7 cellular contexts compared by ENCODE assay signal in the genomic region with DNA sequence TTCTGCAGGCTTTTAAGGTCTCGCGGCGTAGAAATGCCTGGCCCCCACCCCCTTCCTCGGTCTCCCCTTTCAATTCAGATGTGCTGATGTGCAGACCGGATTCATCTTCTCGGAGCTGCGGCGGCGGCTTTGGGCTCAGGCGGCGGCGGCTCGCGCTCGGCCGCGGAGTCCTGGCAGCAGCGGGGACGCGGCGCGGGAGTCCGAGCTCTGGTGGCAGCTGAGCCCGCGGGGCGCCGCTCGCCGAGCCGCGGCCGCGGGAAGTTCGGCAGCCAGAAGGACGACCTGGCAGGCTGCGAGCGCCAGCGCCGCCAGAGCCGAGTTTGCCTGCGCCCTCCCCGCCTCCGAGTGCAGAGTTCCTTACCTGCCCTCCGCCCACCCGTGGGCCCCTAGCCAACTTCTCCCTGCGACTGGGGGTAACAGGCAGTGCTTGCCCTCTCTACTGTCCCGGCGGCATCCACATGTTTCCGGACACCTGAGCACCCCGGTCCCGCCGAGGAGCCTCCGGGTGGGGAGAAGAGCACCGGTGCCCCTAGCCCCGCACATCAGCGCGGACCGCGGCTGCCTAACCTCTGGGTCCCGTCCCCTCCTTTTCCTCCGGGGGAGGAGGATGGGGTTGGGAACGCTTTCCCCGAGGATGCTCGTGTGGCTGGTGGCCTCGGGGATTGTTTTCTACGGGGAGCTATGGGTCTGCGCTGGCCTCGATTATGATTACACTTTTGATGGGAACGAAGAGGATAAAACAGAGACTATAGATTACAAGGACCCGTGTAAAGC. TPM values are rescaled to one million over a fixed set of nuclear protein-coding genes. Genes with fewer than 3 reads are reported as not detected.
DNase-seq lines count a peak whose midpoint lies in the region; ATAC-seq and TF ChIP-seq lines count a peak whose summit lies in the region.

No MANE protein-coding gene starts in this region.

- 0 to 2% methylated on average over 46 to 50 of the region's 70 CpGs for WGBS in upper lobe of left lung, 2 donors

- intact Hi-C loops in lower lobe of right lung (cut with DNase I) = no loop called here

- H3K4me1 ChIP-seq in lower lobe of right lung (peaks cover 25% of the 10 kb centered on the region), upper lobe of left lung (peaks cover 16 to 31% (median 24%) of the 10 kb centered on the region in 4 donors)

- H3K4me3 ChIP-seq in GM12865 (ENCODE audit: low read depth, low read length) (no peak overlapping the region), lower lobe of right lung (peak overlapping the region; percentile 57), upper lobe of left lung (peak overlapping the region; percentile 24 to 58 (median 44))

- peak; percentile 11 for DNase-seq in GM12865 (ENCODE audit: low read depth)
- DNase-seq in NCI-H1105 treated with DMSO at 0.1 percent for 48 hours (lab: John Stamatoyannopoulos, UW) = peak; percentile 52
- DNase-seq in dermis blood vessel endothelial cell = peak; percentile 68
- peak; percentile 46 for DNase-seq in lower lobe of right lung
- peak; percentile 28 to 88 for DNase-seq in upper lobe of left lung
- no peak for DNase-seq in SW 1271 (lab: John Stamatoyannopoulos, UW)
- DNase-seq in NAMALWA (ENCODE audit: low spot score) = no peak

- no peaks in the 10 kb centered on the region for H3K9me3 ChIP-seq in lower lobe of right lung
- H3K9me3 ChIP-seq in upper lobe of left lung = no peaks in the 10 kb centered on the region

- TF ChIP-seq CTCF in GM12865 (IDR thresholded peaks at IDR 0.05; ENCODE audit: insufficient read depth, low read depth, low read length, missing control alignments) = no peak
- no peak for TF ChIP-seq CTCF in lower lobe of right lung (IDR thresholded peaks at IDR 0.05)
- TF ChIP-seq CTCF in upper lobe of left lung (IDR thresholded peaks at IDR 0.05) = peak in 1 of 6 experiments; percentile 8

- TF ChIP-seq EP300 in upper lobe of left lung (IDR thresholded peaks at IDR 0.05) = no peak

- H3K36me3 ChIP-seq in lower lobe of right lung (no peaks in the 10 kb centered on the region), upper lobe of left lung (no peaks in the 10 kb centered on the region)

- H3K27ac ChIP-seq in lower lobe of right lung (peak overlapping the region; percentile 48), upper lobe of left lung (peak overlapping the region in 2 of 4 donors; percentile 21 to 56)

- no peak for TF ChIP-seq POLR2A in upper lobe of left lung (IDR thresholded peaks at IDR 0.05)

- peaks cover 38% of the 10 kb centered on the region for H3K27me3 ChIP-seq in lower lobe of right lung (ENCODE audit: low read depth)
- peaks cover 0 to 25% (median 6%) of the 10 kb centered on the region in 4 donors for H3K27me3 ChIP-seq in upper lobe of left lung

- ATAC-seq in lower lobe of right lung (peak; percentile 79 to 81), upper lobe of left lung (ENCODE audit: low FRiP score in 2 of 2) (peak; percentile 28 to 76)

RNA-seq across cellular contexts. Expression of a gene that starts 0.4 kb away (rescaled TPM):
- 32.7 and 41.0 TPM in 2 replicates for total RNA-seq in dermis blood vessel endothelial cell
- total RNA-seq in lower lobe of right lung = 4.7 TPM
- total RNA-seq in upper lobe of left lung = 1 to 10 TPM; 1.9 to 8.4 (median 3.1) TPM

Comparison
In these comparisons a context has a peak if more than half of its experiments do, and no peak if none do; other contexts are left out.
1. DNase-seq: peak in GM12865 (single experiment), NCI-H1105 treated with DMSO at 0.1 percent for 48 hours (single experiment), dermis blood vessel endothelial cell (single experiment), lower lobe of right lung (single experiment) and upper lobe of left lung (2 of 2); none in SW 1271 (0 of 2) and NAMALWA (single experiment).